In the genomic region with DNA sequence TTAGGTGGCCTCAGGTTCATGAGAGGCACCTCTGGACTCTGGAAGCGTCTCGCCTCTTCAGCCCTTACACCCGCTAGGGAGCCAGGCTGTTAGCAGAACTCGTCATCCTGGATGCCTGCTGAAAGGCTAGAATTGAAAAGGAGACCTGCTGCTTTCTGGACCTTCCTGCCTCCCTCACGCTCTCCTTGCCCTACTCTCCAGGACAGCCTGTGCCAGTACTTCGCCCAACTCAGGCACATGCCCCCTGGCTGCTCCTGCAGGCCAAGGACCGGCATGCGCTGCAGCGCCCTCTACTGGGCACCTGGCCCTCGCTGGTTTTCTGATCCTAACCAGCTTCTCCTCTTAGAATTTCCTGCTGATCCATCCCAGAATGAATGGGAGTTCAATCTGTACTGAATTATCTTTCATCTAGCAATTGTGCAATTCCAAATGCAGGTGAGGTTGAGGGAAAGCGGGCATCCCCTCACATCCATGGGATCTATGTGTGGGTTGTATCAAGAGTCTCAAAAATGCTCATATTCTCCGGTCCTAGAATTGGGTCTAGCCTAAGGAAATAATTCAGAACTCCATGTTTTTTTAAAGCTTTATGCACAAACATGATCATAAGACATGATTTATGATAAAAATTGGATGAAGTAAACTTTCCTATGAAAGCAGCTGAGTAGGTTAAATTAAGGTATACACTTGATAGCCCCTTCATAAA, we compare ENCODE assay signal across 8 cellular contexts.
DNase-seq lines count a peak whose midpoint lies in the region; ATAC-seq and TF ChIP-seq lines count a peak whose summit lies in the region.

No MANE protein-coding gene starts in this region.

- no peak overlapping the region for H4K8ac ChIP-seq in trophoblast cell (ENCODE audit: low read depth, low read length)

- H3K4me3 ChIP-seq in fibroblast of the aortic adventitia (ENCODE audit: low read depth, low read length) (no peak overlapping the region), trophoblast cell (ENCODE audit: low read depth, low read length) (no peak overlapping the region), upper lobe of right lung (no peak overlapping the region)

- no peak overlapping the region for H2BK120ac ChIP-seq in trophoblast cell (ENCODE audit: insufficient read depth, low read length, poor library complexity)

- no peak overlapping the region for H3K9ac ChIP-seq in trophoblast cell (ENCODE audit: low read length)

- H3K18ac ChIP-seq in trophoblast cell (ENCODE audit: low read length), result no peak overlapping the region

- H3K79me2 ChIP-seq in trophoblast cell (ENCODE audit: control insufficient read depth, insufficient read depth, low read length, poor library complexity), result no peaks in the 10 kb centered on the region

- H3K9me3 Mint-ChIP-seq in activated T-helper 2 cell treated with anti-CD3 and anti-CD28 coated beads, Interferon-gamma antibody, Interleukin-2, Interleukin-4, amounts not matched to agents 10 μg/mL and 5 μg/mL and 100 μg/mL, durations not matched to agents 14 hours and 24 hours and 36 hours, result no peaks in the 10 kb centered on the region

- DNase-seq in CMK (ENCODE audit: low read depth), result peak; percentile 45
- DNase-seq in HS-5 (ENCODE audit: low read depth), result peak; percentile 68
- peak; percentile 18 for DNase-seq in SHP77 treated with DMSO at 0.1 percent for 48 hours (lab: John Stamatoyannopoulos, UW)
- DNase-seq in activated T-helper 2 cell treated with anti-CD3 and anti-CD28 coated beads, Interferon-gamma antibody, Interleukin-2, Interleukin-4, amounts not matched to agents 10 μg/mL and 5 μg/mL and 100 μg/mL, durations not matched to agents 14 hours and 24 hours and 36 hours (ENCODE audit: low spot score), result peak; percentile 58
- peak; percentile 51 for DNase-seq in fibroblast of the aortic adventitia (ENCODE audit: low read depth)
- peak; percentile 54 to 72 for DNase-seq in trophoblast cell
- DNase-seq in upper lobe of right lung, result peak; percentile 91
- no peak for DNase-seq in NCI-H1436 (lab: John Stamatoyannopoulos, UW)

- no peak overlapping the region for H4K91ac ChIP-seq in trophoblast cell (ENCODE audit: low read depth, low read length)

- H3K27me3 ChIP-seq in trophoblast cell (ENCODE audit: insufficient read depth, low read length), result no peaks in the 10 kb centered on the region
- no peaks in the 10 kb centered on the region for H3K27me3 ChIP-seq in upper lobe of right lung

- WGBS in trophoblast cell (ENCODE audit: extremely low coverage, insufficient coverage, insufficient read length), result no CpG with 5 or more reads among the region's 12 CpGs

- H2BK5ac ChIP-seq in trophoblast cell (ENCODE audit: low read depth, low read length, poor library complexity), result no peak overlapping the region

- H3K27ac ChIP-seq in trophoblast cell (ENCODE audit: low read depth, low read length), result no peak overlapping the region
- no peak overlapping the region for H3K27ac ChIP-seq in upper lobe of right lung

- peaks cover 4% of the 10 kb centered on the region for H3K4me1 Mint-ChIP-seq in activated T-helper 2 cell treated with anti-CD3 and anti-CD28 coated beads, Interferon-gamma antibody, Interleukin-2, Interleukin-4, amounts not matched to agents 10 μg/mL and 5 μg/mL and 100 μg/mL, durations not matched to agents 14 hours and 24 hours and 36 hours (ENCODE audit: low read depth)

- H3K4me1 ChIP-seq in trophoblast cell (ENCODE audit: control insufficient read depth in 1 of 2, insufficient read depth in 2 of 2, low read length in 2 of 2) (peaks cover 17 to 21% of the 10 kb centered on the region in 2 experiments), upper lobe of right lung (peaks cover 19% of the 10 kb centered on the region)

- intact Hi-C loops in activated T-helper 2 cell treated with anti-CD3 and anti-CD28 coated beads, Interferon-gamma antibody, Interleukin-2, Interleukin-4, amounts not matched to agents 10 μg/mL and 5 μg/mL and 100 μg/mL, durations not matched to agents 14 hours and 24 hours and 36 hours (cut with micrococcal nuclease), result no loop called here
- intact Hi-C loops in upper lobe of right lung (cut with DNase I), result no loop called here

- no peak overlapping the region for H2AFZ ChIP-seq in trophoblast cell (ENCODE audit: insufficient read depth, low read length, poor library complexity)

- no peak overlapping the region for H3K14ac ChIP-seq in trophoblast cell (ENCODE audit: low read length)

- no peak overlapping the region for H3K23ac ChIP-seq in trophoblast cell (ENCODE audit: low read length)

- H3K4me3 Mint-ChIP-seq in activated T-helper 2 cell treated with anti-CD3 and anti-CD28 coated beads, Interferon-gamma antibody, Interleukin-2, Interleukin-4, amounts not matched to agents 10 μg/mL and 5 μg/mL and 100 μg/mL, durations not matched to agents 14 hours and 24 hours and 36 hours (ENCODE audit: low read depth), result no peak overlapping the region

- H3K9me3 ChIP-seq in trophoblast cell (ENCODE audit: insufficient read depth, low read depth, low read length) (peaks cover 2% of the 10 kb centered on the region), upper lobe of right lung (no peaks in the 10 kb centered on the region)

- H2BK12ac ChIP-seq in trophoblast cell (ENCODE audit: low read length), result no peak overlapping the region

- peaks cover 25 to 34% of the 10 kb centered on the region in 2 experiments for H3K36me3 ChIP-seq in trophoblast cell (ENCODE audit: control insufficient read depth in 1 of 2, insufficient read depth in 2 of 2, low read length in 2 of 2)
- peaks cover 56% of the 10 kb centered on the region for H3K36me3 ChIP-seq in upper lobe of right lung

- no peaks in the 10 kb centered on the region for H3K27me3 Mint-ChIP-seq in activated T-helper 2 cell treated with anti-CD3 and anti-CD28 coated beads, Interferon-gamma antibody, Interleukin-2, Interleukin-4, amounts not matched to agents 10 μg/mL and 5 μg/mL and 100 μg/mL, durations not matched to agents 14 hours and 24 hours and 36 hours (ENCODE audit: low read depth)

- no peaks in the 10 kb centered on the region for H3K79me1 ChIP-seq in trophoblast cell (ENCODE audit: low read length)

- H2AK5ac ChIP-seq in trophoblast cell (ENCODE audit: low read length), result no peak overlapping the region

- TF ChIP-seq CTCF in fibroblast of the aortic adventitia (IDR thresholded peaks at IDR 0.05; ENCODE audit: insufficient read depth, low read length), result peak; percentile 99
- TF ChIP-seq CTCF in upper lobe of right lung (IDR thresholded peaks at IDR 0.05), result peak; percentile 93

- H3K4me2 ChIP-seq in trophoblast cell (ENCODE audit: low read length), result no peak overlapping the region

- no peak overlapping the region for H3K27ac Mint-ChIP-seq in activated T-helper 2 cell treated with anti-CD3 and anti-CD28 coated beads, Interferon-gamma antibody, Interleukin-2, Interleukin-4, amounts not matched to agents 10 μg/mL and 5 μg/mL and 100 μg/mL, durations not matched to agents 14 hours and 24 hours and 36 hours

- ATAC-seq in upper lobe of right lung, result peak; percentile 83

- no peak overlapping the region for H4K12ac ChIP-seq in trophoblast cell (ENCODE audit: low read depth, low read length)

- peaks cover 45% of the 10 kb centered on the region for H3K36me3 Mint-ChIP-seq in activated T-helper 2 cell treated with anti-CD3 and anti-CD28 coated beads, Interferon-gamma antibody, Interleukin-2, Interleukin-4, amounts not matched to agents 10 μg/mL and 5 μg/mL and 100 μg/mL, durations not matched to agents 14 hours and 24 hours and 36 hours (ENCODE audit: low read depth)

- no peak overlapping the region for H3K4ac ChIP-seq in trophoblast cell (ENCODE audit: low read depth, low read length)
